ENCODE assay signal across 20 cellular contexts in the genomic region with DNA sequence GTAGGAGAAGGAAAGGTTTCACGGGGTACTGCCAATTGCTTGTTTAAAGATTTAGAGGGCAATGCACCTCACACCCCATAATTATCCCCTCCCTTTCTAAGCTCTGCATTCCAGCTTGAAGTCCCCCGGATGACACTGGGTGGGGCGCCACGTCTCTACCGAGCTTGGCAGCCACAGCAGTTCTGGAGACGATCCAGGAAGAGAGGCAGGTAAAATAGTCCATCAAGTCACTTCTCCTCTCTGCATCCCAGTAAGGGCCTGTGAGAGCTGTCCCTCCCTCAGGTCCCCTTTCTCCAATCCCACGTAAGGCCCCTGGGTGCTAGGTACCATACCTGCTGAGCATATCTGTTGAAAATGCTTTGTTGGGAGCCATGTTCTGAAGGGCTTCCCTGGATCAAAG.
DNase-seq lines count a peak whose midpoint lies in the region; ATAC-seq and TF ChIP-seq lines count a peak whose summit lies in the region.
"Had no signal": no experiment of that assay in that cellular context is flagged by ENCODE, and none has a peak within 500 bp of the region (broad histone marks: within the 10 kb centered on the region; RNA-seq: fewer than 3 reads in every experiment).

No MANE protein-coding gene starts in this region.

- TF ChIP-seq CTCF in upper lobe of right lung (IDR thresholded peaks at IDR 0.05): no peak

- DNase-seq in activated CD4-positive, CD25-positive, alpha-beta regulatory T cell treated with anti-CD3 and anti-CD28 coated beads, Interleukin-2, amount 50 U/mL, for 72 hours: peak; percentile 19
- DNase-seq in activated CD4-positive, CD25-positive, alpha-beta regulatory T cell (lab: John Stamatoyannopoulos, UW): no peak
- DNase-seq in NCI-H69 (lab: John Stamatoyannopoulos, UW): peak; percentile 21
- peak; percentile 51 for DNase-seq in mesenteric fat pad (ENCODE audit: low spot score)
- peak; percentile 38 for DNase-seq in upper lobe of right lung
- no peak for DNase-seq in T1000 (lab: John Stamatoyannopoulos, UW)
- DNase-seq: Calu3; CD4-positive, alpha-beta memory T cell; DMS53; DND-41; EL; GOT3; H7; HFFc6 had no signal

- H3K4me1 ChIP-seq in upper lobe of right lung: no peaks in the 10 kb centered on the region
- H3K4me1 ChIP-seq: A549, BLaER1 had no signal

- intact Hi-C loops in upper lobe of right lung (cut with DNase I): no loop called here

- no peaks in the 10 kb centered on the region for H3K36me3 ChIP-seq in upper lobe of right lung
- H3K36me3 ChIP-seq: BLaER1 had no signal

- no peak overlapping the region for H3K27ac ChIP-seq in upper lobe of right lung
- H3K27ac ChIP-seq: 22Rv1, A549, BLaER1 had no signal

- ATAC-seq in upper lobe of right lung: no peak
- no peak for ATAC-seq in HG03571 (IDR thresholded peaks at IDR 0.05; ENCODE audit: unreplicated experiment)
- ATAC-seq: A549, GM12878, HCT116 had no signal

- H3K4me3 ChIP-seq in upper lobe of right lung: no peak overlapping the region
- H3K4me3 ChIP-seq: A549, BLaER1, GM12878 had no signal

- no peaks in the 10 kb centered on the region for H3K9me3 ChIP-seq in upper lobe of right lung
- H3K9me3 ChIP-seq: A549, BLaER1 had no signal

- H3K27me3 ChIP-seq in upper lobe of right lung: no peaks in the 10 kb centered on the region
- H3K27me3 ChIP-seq: BLaER1 had no signal

Comparison
In these comparisons a context has a peak if more than half of its experiments do, and no peak if none do; other contexts are left out.
1. DNase-seq: peak in activated CD4-positive, CD25-positive, alpha-beta regulatory T cell treated with anti-CD3 and anti-CD28 coated beads, Interleukin-2, amount 50 U/mL, for 72 hours (single experiment), NCI-H69 (single experiment), mesenteric fat pad (single experiment) and upper lobe of right lung (single experiment); none in activated CD4-positive, CD25-positive, alpha-beta regulatory T cell (0 of 4) and T1000 (single experiment).